In genomic region chr2:168932174-168932573, GRCh38 we compare ENCODE assay signal across 14 cellular contexts. TPM values are rescaled to one million over a fixed set of nuclear protein-coding genes. Genes with fewer than 3 reads are reported as not detected.
"Had no signal": no experiment of that assay in that cellular context is flagged by ENCODE, and none has a peak within 500 bp of the region (broad histone marks: within the 10 kb centered on the region; RNA-seq: fewer than 3 reads in every experiment).

No MANE protein-coding gene starts in this region.

RNA-seq across cellular contexts. Expression of gene G6PC2, which starts 31.1 kb away (rescaled TPM):
- total RNA-seq: activated B cell treated with CpG ODN at 0.5 μM for 24 hours; activated CD4-positive, alpha-beta memory T cell treated with anti-CD3 and anti-CD28 coated beads for 36 hours; activated CD4-positive, alpha-beta memory T cell treated with anti-CD3 and anti-CD28 coated beads, Interleukin-2, amount 10 ng/mL, durations not matched to agents 7 days and 5 days; activated CD4-positive, alpha-beta T cell treated with anti-CD3 and anti-CD28 coated beads for 36 hours; activated CD4-positive, alpha-beta T cell treated with anti-CD3 and anti-CD28 coated beads, Interleukin-2, amount 10 ng/mL, durations not matched to agents 24 days and 14 days; activated CD4-positive, alpha-beta T cell treated with anti-CD3 and anti-CD28 coated beads, Interleukin-2, amount 10 ng/mL, durations not matched to agents 7 days and 5 days; activated CD8-positive, alpha-beta memory T cell treated with anti-CD3 and anti-CD28 coated beads for 36 hours; activated CD8-positive, alpha-beta memory T cell treated with anti-CD3 and anti-CD28 coated beads, Interleukin-2, amount 10 ng/mL, durations not matched to agents 7 days and 5 days; activated CD8-positive, alpha-beta T cell treated with anti-CD3 and anti-CD28 coated beads for 36 hours; activated CD8-positive, alpha-beta T cell treated with anti-CD3 and anti-CD28 coated beads, Interleukin-2, amount 10 ng/mL, durations not matched to agents 7 days and 5 days; T-helper 1 cell treated with Interleukin-12 subunit alpha and Interleukin-12 subunit beta and Interleukin-4 antibody, amounts not matched to agents 30 ng/mL and 1 ng/mL, for 36 hours; T-helper 17 cell; T-helper 2 cell treated with Interferon-gamma antibody and Interleukin-4, amounts not matched to agents 100 ng/mL and 5 ng/mL, for 36 hours; WTC11 had no signal
